8 cellular contexts compared by ENCODE assay signal in genomic region chr7:155297517-155298287, GRCh38. TPM values are rescaled to one million over a fixed set of nuclear protein-coding genes. Genes with fewer than 3 reads are reported as not detected.
DNase-seq lines count a peak whose midpoint lies in the region; ATAC-seq and TF ChIP-seq lines count a peak whose summit lies in the region.

INSIG1 (plus strand) TSS chr7:155297878; CDS start chr7:155298286, 408 bp downstream.

- H3K4me1 ChIP-seq in right atrium auricular region = peaks cover 0 to 19% of the 10 kb centered on the region in 2 donors

- no peaks in the 10 kb centered on the region for H3K36me3 ChIP-seq in right atrium auricular region

- peak within 1 kb of the TSS; percentile 81 to 84 for H3K4me3 ChIP-seq in right atrium auricular region

- H3K27ac ChIP-seq in angular gyrus (ENCODE audit: low read depth, low read length) = peak within 1 kb of the TSS; percentile 78
- H3K27ac ChIP-seq in right atrium auricular region = peak within 1 kb of the TSS; percentile 88 to 93

- H3K9me3 ChIP-seq in right atrium auricular region = no peaks in the 10 kb centered on the region

- peak; percentile 44 for DNase-seq in NCI-H146 treated with DMSO at 0.1 percent for 48 hours (lab: John Stamatoyannopoulos, UW; ENCODE audit: unreplicated experiment)
- DNase-seq in T-helper 2 cell = peak; percentile 85 to 97 (median 88)
- DNase-seq in right atrium auricular region (ENCODE audit: low spot score) = peak; percentile 91
- peak; percentile 93 for DNase-seq in retina
- no peak for DNase-seq in cortex of kidney (lab: John Stamatoyannopoulos, UW)

- no peaks in the 10 kb centered on the region for H3K27me3 ChIP-seq in right atrium auricular region

- TF ChIP-seq CTCF in right atrium auricular region (IDR thresholded peaks at IDR 0.05) = no peak

- ATAC-seq in GM18498 (IDR thresholded peaks at IDR 0.05; ENCODE audit: unreplicated experiment) = peak; percentile 67
- peak; percentile 51 for ATAC-seq in HG02870 (IDR thresholded peaks at IDR 0.05; ENCODE audit: unreplicated experiment)

RNA-seq across cellular contexts. Expression of gene INSIG1, which starts in this region (rescaled TPM):
- 10 to 100 TPM; 15.8 to 25.7 TPM for total RNA-seq in right atrium auricular region
